1 cellular context compared by ENCODE assay signal in genomic region chr22:49534386-49534785, GRCh38.
TF ChIP-seq lines count a peak whose summit lies in the region.

No MANE protein-coding gene starts in this region.

TF ChIP-seq in H1, 55 proteins besides CTCF, POLR2A, EP300 and RAD21 (continued from another document):
- no peak for TF ChIP-seq CHD7 (IDR thresholded peaks at IDR 0.05; ENCODE audit: insufficient replicate concordance, low read length)
- no peak for TF ChIP-seq USF2 (IDR thresholded peaks at IDR 0.05; ENCODE audit: low read length)
- no peak for TF ChIP-seq BCL11A (IDR thresholded peaks at IDR 0.05; ENCODE audit: low read depth in 2 of 2, low read length in 2 of 2)
- no peak for TF ChIP-seq TEAD4 (IDR thresholded peaks at IDR 0.05; ENCODE audit: low read depth, low read length)
- TF ChIP-seq POLR2AphosphoS5 (IDR thresholded peaks at IDR 0.05; ENCODE audit: low read depth, low read length), result no peak
- no peak for TF ChIP-seq JUND (IDR thresholded peaks at IDR 0.05; ENCODE audit: low read length)
- no peak for TF ChIP-seq CTBP2 (IDR thresholded peaks at IDR 0.05; ENCODE audit: borderline replicate concordance, insufficient read depth, insufficient read length, low read length)
- no peak for TF ChIP-seq TAF1 (IDR thresholded peaks at IDR 0.05; ENCODE audit: low read depth, low read length)
- no peak for TF ChIP-seq GTF2F1 (IDR thresholded peaks at IDR 0.05; ENCODE audit: borderline replicate concordance, low read depth, low read length)
- TF ChIP-seq RNF2 (IDR thresholded peaks at IDR 0.05; ENCODE audit: borderline replicate concordance, low read depth, low read length, missing control alignments, poor library complexity, severe bottlenecking), result no peak
- no peak for TF ChIP-seq SIX5 (IDR thresholded peaks at IDR 0.05; ENCODE audit: low read depth, low read length)
- TF ChIP-seq MAFK (IDR thresholded peaks at IDR 0.05; ENCODE audit: low read depth, low read length), result no peak
TF ChIP-seq in H1: peak in this region for 0.
